Comparison of ENCODE assay signal across 9 cellular contexts in genomic region chr18:79798346-79798998, GRCh38. TPM values are rescaled to one million over a fixed set of nuclear protein-coding genes. Genes with fewer than 3 reads are reported as not detected.
DNase-seq lines count a peak whose midpoint lies in the region; ATAC-seq and TF ChIP-seq lines count a peak whose summit lies in the region.
"Had no signal": no experiment of that assay in that cellular context is flagged by ENCODE, and none has a peak within 500 bp of the region (broad histone marks: within the 10 kb centered on the region; RNA-seq: fewer than 3 reads in every experiment).

No MANE protein-coding gene starts in this region.

- peaks cover 0 to 5% (median 4%) of the 10 kb centered on the region in 3 donors for H3K36me3 Mint-ChIP-seq in naive thymus-derived CD8-positive, alpha-beta T cell

- H3K4me1 ChIP-seq in heart right ventricle (peaks cover 0 to 48% (median 15%) of the 10 kb centered on the region in 9 donors), right atrium auricular region (peaks cover 0 to 24% of the 10 kb centered on the region in 2 donors), esophagus muscularis mucosa (peaks cover 17 to 28% (median 23%) of the 10 kb centered on the region in 4 donors), urinary bladder (ENCODE audit: insufficient read depth) (no peaks in the 10 kb centered on the region)

- no peaks in the 10 kb centered on the region for H3K36me3 ChIP-seq in heart right ventricle
- no peaks in the 10 kb centered on the region for H3K36me3 ChIP-seq in right atrium auricular region
- no peaks in the 10 kb centered on the region for H3K36me3 ChIP-seq in esophagus muscularis mucosa
- no peaks in the 10 kb centered on the region for H3K36me3 ChIP-seq in urinary bladder (ENCODE audit: insufficient read depth)

- ATAC-seq in heart right ventricle (no peak), HG03108 (IDR thresholded peaks at IDR 0.05; ENCODE audit: unreplicated experiment) (no peak)
- no peak for ATAC-seq in naive thymus-derived CD8-positive, alpha-beta T cell

- H3K9me3 ChIP-seq in heart right ventricle = no peaks in the 10 kb centered on the region
- H3K9me3 ChIP-seq in right atrium auricular region = no peaks in the 10 kb centered on the region
- no peaks in the 10 kb centered on the region for H3K9me3 ChIP-seq in esophagus muscularis mucosa

- WGBS in heart right ventricle, 2 donors = 0 to 1% methylated on average over 59 to 78 of the region's 78 CpGs
- under 1% methylated on average over 21 of the region's 78 CpGs for WGBS in esophagus muscularis mucosa
- WGBS in urinary bladder = under 1% methylated on average over 78 of the region's 78 CpGs

- TF ChIP-seq CTCF in heart right ventricle (IDR thresholded peaks at IDR 0.05) (no peak), right atrium auricular region (IDR thresholded peaks at IDR 0.05) (no peak), esophagus muscularis mucosa (IDR thresholded peaks at IDR 0.05) (no peak)

- H3K27me3 ChIP-seq in heart right ventricle = peaks cover 12 to 79% (median 58%) of the 10 kb centered on the region in 7 donors
- H3K27me3 ChIP-seq in right atrium auricular region = peaks cover 0 to 12% of the 10 kb centered on the region in 2 donors
- peaks cover 0 to 75% (median 33%) of the 10 kb centered on the region in 4 donors for H3K27me3 ChIP-seq in esophagus muscularis mucosa

- TF ChIP-seq POLR2A in esophagus muscularis mucosa (IDR thresholded peaks at IDR 0.05; ENCODE audit: low read depth) = no peak

- peaks cover 11 to 23% (median 17%) of the 10 kb centered on the region in 4 donors for H3K4me1 Mint-ChIP-seq in naive thymus-derived CD8-positive, alpha-beta T cell

- H3K4me3 ChIP-seq in heart right ventricle = peak overlapping the region; percentile 4 to 58 (median 33)
- H3K4me3 ChIP-seq in right atrium auricular region = peak overlapping the region in 1 of 2 donors; percentile 47
- peak overlapping the region; percentile 35 to 45 (median 40) for H3K4me3 ChIP-seq in esophagus muscularis mucosa
- H3K4me3 ChIP-seq in urinary bladder (ENCODE audit: low read depth, low read length) = peak overlapping the region; percentile 29

- H3K27ac ChIP-seq in heart right ventricle (peak overlapping the region in 1 of 10 donors; percentile 10), right atrium auricular region (no peak overlapping the region), esophagus muscularis mucosa (replicated peaks in 1 of 4) (no peak overlapping the region), urinary bladder (ENCODE audit: low read depth) (no peak overlapping the region)

- no peaks in the 10 kb centered on the region for H3K9me3 Mint-ChIP-seq in naive thymus-derived CD8-positive, alpha-beta T cell

- H3K27me3 Mint-ChIP-seq in naive thymus-derived CD8-positive, alpha-beta T cell = peaks cover 26 to 52% (median 38%) of the 10 kb centered on the region in 5 donors

- no peak for TF ChIP-seq EP300 in esophagus muscularis mucosa (IDR thresholded peaks at IDR 0.05)

- POLR2A ChIA-PET in naive thymus-derived CD8-positive, alpha-beta T cell (lab: Charles Lee) = no interaction called here

- intact Hi-C loops in heart right ventricle (cut with DNase I) (no loop called here), esophagus muscularis mucosa (cut with DNase I) (no loop called here)

- no peak for DNase-seq in heart right ventricle
- DNase-seq in right atrium auricular region (ENCODE audit: low spot score) = no peak
- DNase-seq in esophagus muscularis mucosa (ENCODE audit: extremely low spot score) = no peak
- no peak for DNase-seq in naive thymus-derived CD8-positive, alpha-beta T cell
- no peak for DNase-seq in NCI-H774 (lab: John Stamatoyannopoulos, UW)
- DNase-seq in NOMO-1 treated with dmso at 0.1 percent for 144 hours (lab: John Stamatoyannopoulos, UW; ENCODE audit: unreplicated experiment) = no peak

- no peak overlapping the region for H3K27ac Mint-ChIP-seq in naive thymus-derived CD8-positive, alpha-beta T cell
- H3K27ac Mint-ChIP-seq: CD4-positive, CD25-positive, alpha-beta regulatory T cell had no signal

- H3K4me3 Mint-ChIP-seq in naive thymus-derived CD8-positive, alpha-beta T cell = peak overlapping the region in 6 of 10 donors; percentile 52 to 68 (median 62)
- H3K4me3 Mint-ChIP-seq: CD4-positive, CD25-positive, alpha-beta regulatory T cell had no signal

RNA-seq across cellular contexts. Expression of gene KCNG2, which starts 0.7 kb away (rescaled TPM):
- total RNA-seq in heart right ventricle = under 1 TPM in 4 of 10 donors, not detected in 6; 0.16 to 0.79 (median 0.20) TPM
- polyA plus RNA-seq in heart right ventricle = under 1 TPM in 1 of 2 donors, not detected in 1; 0.25 TPM
- not detected for total RNA-seq in right atrium auricular region
- total RNA-seq in esophagus muscularis mucosa = 1 to 10 TPM in 1 of 4 donors, not detected in 3; 1.7 TPM
- not detected for total RNA-seq in naive thymus-derived CD8-positive, alpha-beta T cell
- polyA plus RNA-seq in naive thymus-derived CD8-positive, alpha-beta T cell = not detected
- total RNA-seq in urinary bladder = 0.21 TPM
- 0.46 TPM for polyA plus RNA-seq in urinary bladder
- total RNA-seq: CD4-positive, CD25-positive, alpha-beta regulatory T cell had no signal
- polyA plus RNA-seq: CD4-positive, CD25-positive, alpha-beta regulatory T cell had no signal
